Comparison of ENCODE assay signal across 8 cellular contexts in genomic region chr22:37486224-37486845, GRCh38. TPM values are rescaled to one million over a fixed set of nuclear protein-coding genes. Genes with fewer than 3 reads are reported as not detected.
DNase-seq lines count a peak whose midpoint lies in the region; ATAC-seq and TF ChIP-seq lines count a peak whose summit lies in the region.

Gene MFNG, minus strand, starts transcription at chr22:37486384. Its CDS starts 207 bp downstream, at chr22:37486177.

- DNase-seq in DMS 273 (lab: John Stamatoyannopoulos, UW; ENCODE audit: unreplicated experiment) = peak; percentile 77
- DNase-seq in DMS 273 treated with DMSO at 0.1 percent for 48 hours (lab: John Stamatoyannopoulos, UW) = no peak
- peak; percentile 94 for DNase-seq in NOMO-1 treated with dmso at 0.1 percent for 144 hours (lab: John Stamatoyannopoulos, UW; ENCODE audit: unreplicated experiment)
- peak; percentile 88 for DNase-seq in activated CD8-positive, alpha-beta memory T cell treated with anti-CD3 and anti-CD28 coated beads, Interleukin-2, amount 50 U/mL, for 48 hours
- no peak for DNase-seq in epithelial cell of proximal tubule (ENCODE audit: low read depth)
- peak; percentile 92 for DNase-seq in myocyte (ENCODE audit: low read depth)

- H3K9me3 Mint-ChIP-seq in stimulated activated memory B cell treated with anti-CD40 and anti-IgM and Interleukin-4, amounts not matched to agents 10 μg/mL and 1 μg/mL and 100 μg/mL, for 72 hours = peaks cover 2% of the 10 kb centered on the region

- peaks cover 58% of the 10 kb centered on the region for H3K4me1 Mint-ChIP-seq in stimulated activated memory B cell treated with anti-CD40 and anti-IgM and Interleukin-4, amounts not matched to agents 10 μg/mL and 1 μg/mL and 100 μg/mL, for 72 hours

- peak within 1 kb of the TSS; percentile 95 for H3K27ac Mint-ChIP-seq in stimulated activated memory B cell treated with anti-CD40 and anti-IgM and Interleukin-4, amounts not matched to agents 10 μg/mL and 1 μg/mL and 100 μg/mL, for 72 hours

- peaks cover 21% of the 10 kb centered on the region for H3K36me3 Mint-ChIP-seq in stimulated activated memory B cell treated with anti-CD40 and anti-IgM and Interleukin-4, amounts not matched to agents 10 μg/mL and 1 μg/mL and 100 μg/mL, for 72 hours

- no peaks in the 10 kb centered on the region for H3K27me3 Mint-ChIP-seq in stimulated activated memory B cell treated with anti-CD40 and anti-IgM and Interleukin-4, amounts not matched to agents 10 μg/mL and 1 μg/mL and 100 μg/mL, for 72 hours

- TF ChIP-seq CTCF in epithelial cell of proximal tubule (conservative IDR thresholded peaks at IDR 0.05; ENCODE audit: low read depth, low read length) = peak; percentile 3

- H3K4me3 ChIP-seq in epithelial cell of proximal tubule (ENCODE audit: low read depth, low read length) = peak within 1 kb of the TSS; percentile 17

- peak within 1 kb of the TSS; percentile 93 for H3K4me3 Mint-ChIP-seq in stimulated activated memory B cell treated with anti-CD40 and anti-IgM and Interleukin-4, amounts not matched to agents 10 μg/mL and 1 μg/mL and 100 μg/mL, for 72 hours

- peak; percentile 46 for ATAC-seq in HG02973 (IDR thresholded peaks at IDR 0.05; ENCODE audit: unreplicated experiment)
- peak; percentile 82 for ATAC-seq in stimulated activated memory B cell treated with anti-CD40 and anti-IgM and Interleukin-4, amounts not matched to agents 10 μg/mL and 1 μg/mL and 100 μg/mL, for 72 hours

RNA-seq across cellular contexts. Expression of gene MFNG, which starts in this region (rescaled TPM):
- total RNA-seq in epithelial cell of proximal tubule (0.07 TPM in 1 of 2 replicates, not detected in the other), myocyte (0.51 and 0.68 TPM in 2 replicates)
- not detected for polyA plus RNA-seq in myocyte (2012)

Comparison
In these comparisons a context has a peak if more than half of its experiments do, and no peak if none do; other contexts are left out.
1. DNase-seq: peak in DMS 273 (single experiment), NOMO-1 treated with dmso at 0.1 percent for 144 hours (single experiment) and activated CD8-positive, alpha-beta memory T cell treated with anti-CD3 and anti-CD28 coated beads, Interleukin-2, amount 50 U/mL, for 48 hours (single experiment); none in DMS 273 treated with DMSO at 0.1 percent for 48 hours (single experiment) and epithelial cell of proximal tubule (single experiment).
2. Peak in DNase-seq in myocyte; RNA of the gene not detected or under 1 TPM.